In genomic region chr7:155488483-155489127, GRCh38 we compare ENCODE assay signal across 2 cellular contexts.
TF ChIP-seq lines count a peak whose summit lies in the region.

No MANE protein-coding gene starts in this region.

TF ChIP-seq in HEK293, 187 proteins besides CTCF, POLR2A, EP300 and RAD21 (continued from another document):
- TF ChIP-seq ZNF155 (tag by site-specific recombination; IDR thresholded peaks at IDR 0.05): no peak

TF ChIP-seq in GM12878, 131 proteins besides CTCF, POLR2A, EP300 and RAD21 (continued from another document):
- TF ChIP-seq SPI1 (IDR thresholded peaks at IDR 0.05; ENCODE audit: borderline replicate concordance, insufficient read depth, low read depth, low read length) (no peak), FOXK2 (IDR thresholded peaks at IDR 0.05) (no peak), TCF7 (IDR thresholded peaks at IDR 0.05; ENCODE audit: borderline replicate concordance) (no peak), ZBTB11 (CRISPR knock-in tag; IDR thresholded peaks at IDR 0.05) (no peak), CBX3 (IDR thresholded peaks at IDR 0.05; ENCODE audit: borderline replicate concordance, low read depth) (no peak), SREBF2 (IDR thresholded peaks at IDR 0.05; ENCODE audit: low read length) (no peak), PAX5 (IDR thresholded peaks at IDR 0.05; ENCODE audit: borderline replicate concordance, low read depth, low read length) (no peak), NR2C2 (IDR thresholded peaks at IDR 0.05; ENCODE audit: borderline replicate concordance, control insufficient read depth, insufficient read length, low read depth) (no peak), POLR2AphosphoS2 (IDR thresholded peaks at IDR 0.05; ENCODE audit: low read depth, low read length) (no peak), MLLT1 (IDR thresholded peaks at IDR 0.05) (no peak), USF1 (IDR thresholded peaks at IDR 0.05; ENCODE audit: borderline replicate concordance, extremely low read length, insufficient read depth, low read depth, low read length) (no peak), CHD2 (IDR thresholded peaks at IDR 0.05; ENCODE audit: borderline replicate concordance, low read depth, low read length) (no peak), RB1 (IDR thresholded peaks at IDR 0.05; ENCODE audit: borderline replicate concordance) (no peak), RELB (IDR thresholded peaks at IDR 0.05; ENCODE audit: low read depth) (no peak), IRF4 (IDR thresholded peaks at IDR 0.05; ENCODE audit: low read depth, low read length) (no peak)
- TF ChIP-seq, protein P1, sequence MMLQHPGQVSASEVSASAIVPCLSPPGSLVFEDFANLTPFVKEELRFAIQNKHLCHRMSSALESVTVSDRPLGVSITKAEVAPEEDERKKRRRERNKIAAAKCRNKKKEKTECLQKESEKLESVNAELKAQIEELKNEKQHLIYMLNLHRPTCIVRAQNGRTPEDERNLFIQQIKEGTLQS (IDR thresholded peaks at IDR 0.05; ENCODE audit: borderline replicate concordance, extremely low read depth, low read depth, low read length): no peak
- TF ChIP-seq, protein P2, sequence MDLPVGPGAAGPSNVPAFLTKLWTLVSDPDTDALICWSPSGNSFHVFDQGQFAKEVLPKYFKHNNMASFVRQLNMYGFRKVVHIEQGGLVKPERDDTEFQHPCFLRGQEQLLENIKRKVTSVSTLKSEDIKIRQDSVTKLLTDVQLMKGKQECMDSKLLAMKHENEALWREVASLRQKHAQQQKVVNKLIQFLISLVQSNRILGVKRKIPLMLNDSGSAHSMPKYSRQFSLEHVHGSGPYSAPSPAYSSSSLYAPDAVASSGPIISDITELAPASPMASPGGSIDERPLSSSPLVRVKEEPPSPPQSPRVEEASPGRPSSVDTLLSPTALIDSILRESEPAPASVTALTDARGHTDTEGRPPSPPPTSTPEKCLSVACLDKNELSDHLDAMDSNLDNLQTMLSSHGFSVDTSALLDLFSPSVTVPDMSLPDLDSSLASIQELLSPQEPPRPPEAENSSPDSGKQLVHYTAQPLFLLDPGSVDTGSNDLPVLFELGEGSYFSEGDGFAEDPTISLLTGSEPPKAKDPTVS (IDR thresholded peaks at IDR 0.05; ENCODE audit: low read depth, low read length): no peak
- TF ChIP-seq, protein P3, sequence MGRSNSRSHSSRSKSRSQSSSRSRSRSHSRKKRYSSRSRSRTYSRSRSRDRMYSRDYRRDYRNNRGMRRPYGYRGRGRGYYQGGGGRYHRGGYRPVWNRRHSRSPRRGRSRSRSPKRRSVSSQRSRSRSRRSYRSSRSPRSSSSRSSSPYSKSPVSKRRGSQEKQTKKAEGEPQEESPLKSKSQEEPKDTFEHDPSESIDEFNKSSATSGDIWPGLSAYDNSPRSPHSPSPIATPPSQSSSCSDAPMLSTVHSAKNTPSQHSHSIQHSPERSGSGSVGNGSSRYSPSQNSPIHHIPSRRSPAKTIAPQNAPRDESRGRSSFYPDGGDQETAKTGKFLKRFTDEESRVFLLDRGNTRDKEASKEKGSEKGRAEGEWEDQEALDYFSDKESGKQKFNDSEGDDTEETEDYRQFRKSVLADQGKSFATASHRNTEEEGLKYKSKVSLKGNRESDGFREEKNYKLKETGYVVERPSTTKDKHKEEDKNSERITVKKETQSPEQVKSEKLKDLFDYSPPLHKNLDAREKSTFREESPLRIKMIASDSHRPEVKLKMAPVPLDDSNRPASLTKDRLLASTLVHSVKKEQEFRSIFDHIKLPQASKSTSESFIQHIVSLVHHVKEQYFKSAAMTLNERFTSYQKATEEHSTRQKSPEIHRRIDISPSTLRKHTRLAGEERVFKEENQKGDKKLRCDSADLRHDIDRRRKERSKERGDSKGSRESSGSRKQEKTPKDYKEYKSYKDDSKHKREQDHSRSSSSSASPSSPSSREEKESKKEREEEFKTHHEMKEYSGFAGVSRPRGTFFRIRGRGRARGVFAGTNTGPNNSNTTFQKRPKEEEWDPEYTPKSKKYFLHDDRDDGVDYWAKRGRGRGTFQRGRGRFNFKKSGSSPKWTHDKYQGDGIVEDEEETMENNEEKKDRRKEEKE (IDR thresholded peaks at IDR 0.05): no peak
